ENCODE assay signal across 25 cellular contexts in the genomic region with DNA sequence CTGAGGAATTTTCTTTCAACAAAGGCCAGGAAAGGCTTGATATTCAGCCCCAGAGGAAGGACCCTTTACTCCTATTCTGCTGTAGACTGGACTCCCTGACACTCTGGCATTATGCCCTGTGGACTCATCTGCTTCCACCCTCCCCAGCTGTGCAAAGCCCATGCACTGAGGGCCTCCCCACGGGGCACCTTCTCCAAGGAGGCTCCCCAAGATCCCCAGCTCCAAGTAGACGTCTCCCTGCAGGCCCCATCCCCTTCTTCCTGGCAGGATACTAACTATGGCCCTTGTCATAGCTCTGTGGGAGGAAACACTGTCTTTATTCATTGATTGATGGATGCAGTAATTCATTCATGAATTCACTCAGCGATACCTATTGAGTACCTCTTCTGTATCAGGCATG. TPM values are rescaled to one million over a fixed set of nuclear protein-coding genes. Genes with fewer than 3 reads are reported as not detected.
A peak's percentile ranks its signal among the peaks of the same experiment; 100 is the strongest.
DNase-seq lines count a peak whose midpoint lies in the region; TF ChIP-seq lines count a peak whose summit lies in the region.
"Had no signal": no experiment of that assay in that cellular context is flagged by ENCODE, and none has a peak within 500 bp of the region (broad histone marks: within the 10 kb centered on the region; RNA-seq: fewer than 3 reads in every experiment).

No MANE protein-coding gene starts in this region.

- H3K27me3 Mint-ChIP-seq in endodermal cell (ENCODE audit: insufficient read depth), result peaks cover 8% of the 10 kb centered on the region
- H3K27me3 Mint-ChIP-seq in activated T-helper 1 cell treated with anti-CD3 and anti-CD28 coated beads, Interleukin-12 subunit alpha, Interleukin-12 subunit beta, Interleukin-2, Interleukin-4 antibody, amounts not matched to agents 30 ng/mL and 10 ng/mL and 1 ng/mL, durations not matched to agents 14 hours and 24 hours and 36 hours (ENCODE audit: insufficient read depth), result no peaks in the 10 kb centered on the region

- TF ChIP-seq POLR2A in suprapubic skin (IDR thresholded peaks at IDR 0.05), result no peak

- H2AFZ ChIP-seq in OCI-LY1 (ENCODE audit: low read length), result no peak overlapping the region

- no peaks in the 10 kb centered on the region for H3F3A ChIP-seq in OCI-LY1 (ENCODE audit: insufficient read depth, low read length)

- H3K9ac ChIP-seq in OCI-LY1 (ENCODE audit: low read length) (no peak overlapping the region), endodermal cell (ENCODE audit: extremely low read depth, low read length, poor library complexity, severe bottlenecking) (no peak overlapping the region)

- no peaks in the 10 kb centered on the region for H3K9me2 ChIP-seq in OCI-LY1 (ENCODE audit: low read depth, low read length)

- peaks cover 8% of the 10 kb centered on the region for H3K4me1 Mint-ChIP-seq in endodermal cell
- peaks cover 49% of the 10 kb centered on the region for H3K4me1 Mint-ChIP-seq in activated T-helper 1 cell treated with anti-CD3 and anti-CD28 coated beads, Interleukin-12 subunit alpha, Interleukin-12 subunit beta, Interleukin-2, Interleukin-4 antibody, amounts not matched to agents 30 ng/mL and 10 ng/mL and 1 ng/mL, durations not matched to agents 14 hours and 24 hours and 36 hours (ENCODE audit: low read depth)

- H3K4me1 ChIP-seq in OCI-LY1 (ENCODE audit: insufficient read depth, low read length, severe bottlenecking), result peaks cover 38% of the 10 kb centered on the region
- H3K4me1 ChIP-seq in endodermal cell (ENCODE audit: control insufficient read depth, insufficient read depth, low read length), result no peaks in the 10 kb centered on the region
- peaks cover 15% of the 10 kb centered on the region for H3K4me1 ChIP-seq in suprapubic skin

- no peak overlapping the region for H3K4me3 Mint-ChIP-seq in endodermal cell
- H3K4me3 Mint-ChIP-seq in activated T-helper 1 cell treated with anti-CD3 and anti-CD28 coated beads, Interleukin-12 subunit alpha, Interleukin-12 subunit beta, Interleukin-2, Interleukin-4 antibody, amounts not matched to agents 30 ng/mL and 10 ng/mL and 1 ng/mL, durations not matched to agents 14 hours and 24 hours and 36 hours, result no peak overlapping the region
- H3K4me3 Mint-ChIP-seq: IgD-negative memory B cell had no signal

- DNase-seq in activated effector memory CD4-positive, alpha-beta T cell treated with anti-CD3 and anti-CD28 coated beads, Interleukin-2, amount 50 U/mL, for 16 hours, result peak; percentile 31
- no peak for DNase-seq in activated effector memory CD4-positive, alpha-beta T cell treated with Interleukin-2 at 50 U/mL for 16 hours
- DNase-seq in endodermal cell (no peak), suprapubic skin (ENCODE audit: low spot score in 2 of 2) (peak; percentile 30 to 49), RKO (ENCODE audit: low spot score) (no peak)
- no peak for DNase-seq in activated T-helper 1 cell treated with anti-CD3 and anti-CD28 coated beads, Interleukin-12 subunit alpha, Interleukin-12 subunit beta, Interleukin-2, Interleukin-4 antibody, amounts not matched to agents 30 ng/mL and 10 ng/mL and 1 ng/mL, durations not matched to agents 14 hours and 24 hours and 36 hours (ENCODE audit: low spot score)
- no peak for DNase-seq in activated CD8-positive, alpha-beta memory T cell treated with anti-CD3 and anti-CD28 coated beads for 24 hours
- DNase-seq: COR-L47, DMS 273 treated with DMSO at 0.1 percent for 48 hours, DND-41, HCEC 1CT, Karpas-422, MG63, NCI-H1048, NCI-H1436, NCI-H1930, NCI-H226, NCI-H524 treated with DMSO at 0.1 percent for 48 hours, PC-3 had no signal

- H3K4me3 ChIP-seq in OCI-LY1 (ENCODE audit: low read depth, low read length, poor library complexity, severe bottlenecking), result no peak overlapping the region
- H3K4me3 ChIP-seq in endodermal cell (ENCODE audit: low read length), result no peak overlapping the region
- no peak overlapping the region for H3K4me3 ChIP-seq in suprapubic skin
- H3K4me3 ChIP-seq: MG63, SJSA1 had no signal

- H3K9me3 Mint-ChIP-seq in endodermal cell, result no peaks in the 10 kb centered on the region
- peaks cover 4% of the 10 kb centered on the region for H3K9me3 Mint-ChIP-seq in activated T-helper 1 cell treated with anti-CD3 and anti-CD28 coated beads, Interleukin-12 subunit alpha, Interleukin-12 subunit beta, Interleukin-2, Interleukin-4 antibody, amounts not matched to agents 30 ng/mL and 10 ng/mL and 1 ng/mL, durations not matched to agents 14 hours and 24 hours and 36 hours

- H3K27ac ChIP-seq in OCI-LY1 (ENCODE audit: low read depth, low read length, poor library complexity, severe bottlenecking) (peak overlapping the region; percentile 38), endodermal cell (ENCODE audit: low read depth, low read length) (peak overlapping the region; percentile 44), suprapubic skin (no peak overlapping the region)
- H3K27ac ChIP-seq: 22Rv1, SJSA1 had no signal

- H3K27ac Mint-ChIP-seq in endodermal cell, result no peak overlapping the region
- H3K27ac Mint-ChIP-seq in activated T-helper 1 cell treated with anti-CD3 and anti-CD28 coated beads, Interleukin-12 subunit alpha, Interleukin-12 subunit beta, Interleukin-2, Interleukin-4 antibody, amounts not matched to agents 30 ng/mL and 10 ng/mL and 1 ng/mL, durations not matched to agents 14 hours and 24 hours and 36 hours, result no peak overlapping the region
- H3K27ac Mint-ChIP-seq: IgD-negative memory B cell had no signal

- TF ChIP-seq EP300 in suprapubic skin (IDR thresholded peaks at IDR 0.05), result no peak

- H3K4me2 ChIP-seq in OCI-LY1 (ENCODE audit: low read length), result no peak overlapping the region

- H3K9me3 ChIP-seq in OCI-LY1 (ENCODE audit: low read length) (0 out of 2 replicates have a peak, but pooled peaks cover 6% of the 10 kb centered on the region), endodermal cell (ENCODE audit: control insufficient read depth, low read length) (no peaks in the 10 kb centered on the region), suprapubic skin (no peaks in the 10 kb centered on the region)
- H3K9me3 ChIP-seq: MG63, SJSA1 had no signal

- H4K20me1 ChIP-seq in OCI-LY1 (ENCODE audit: insufficient read depth, low read length), result no peaks in the 10 kb centered on the region

- no peaks in the 10 kb centered on the region for H3K36me3 Mint-ChIP-seq in endodermal cell (ENCODE audit: low read depth)
- peaks cover 4% of the 10 kb centered on the region for H3K36me3 Mint-ChIP-seq in activated T-helper 1 cell treated with anti-CD3 and anti-CD28 coated beads, Interleukin-12 subunit alpha, Interleukin-12 subunit beta, Interleukin-2, Interleukin-4 antibody, amounts not matched to agents 30 ng/mL and 10 ng/mL and 1 ng/mL, durations not matched to agents 14 hours and 24 hours and 36 hours (ENCODE audit: low read depth)
- H3K36me3 Mint-ChIP-seq: IgD-negative memory B cell had no signal

- H3K79me2 ChIP-seq in OCI-LY1 (ENCODE audit: insufficient read depth, low read length), result no peaks in the 10 kb centered on the region

- H3K36me3 ChIP-seq in OCI-LY1 (ENCODE audit: insufficient read depth, low read length) (no peaks in the 10 kb centered on the region), endodermal cell (ENCODE audit: control insufficient read depth, insufficient read depth, low read length) (no peaks in the 10 kb centered on the region), suprapubic skin (no peaks in the 10 kb centered on the region)
- H3K36me3 ChIP-seq: MG63, SJSA1 had no signal

- H3K27me3 ChIP-seq in OCI-LY1 (ENCODE audit: insufficient read depth, low read length) (no peaks in the 10 kb centered on the region), endodermal cell (ENCODE audit: control insufficient read depth, insufficient read depth, low read length, poor library complexity, severe bottlenecking) (no peaks in the 10 kb centered on the region), suprapubic skin (no peaks in the 10 kb centered on the region)
- H3K27me3 ChIP-seq: MG63, SJSA1 had no signal

- WGBS in endodermal cell (ENCODE audit: insufficient coverage in 1 of 2, insufficient read length in 1 of 2), 2 experiments, result 66 to 88% methylated on average over 3 of the region's 3 CpGs
- 60% methylated on average over 3 of the region's 3 CpGs for WGBS in suprapubic skin

- intact Hi-C loops in activated T-helper 1 cell treated with anti-CD3 and anti-CD28 coated beads, Interleukin-12 subunit alpha, Interleukin-12 subunit beta, Interleukin-2, Interleukin-4 antibody, amounts not matched to agents 30 ng/mL and 10 ng/mL and 1 ng/mL, durations not matched to agents 14 hours and 24 hours and 36 hours (cut with micrococcal nuclease), result loop anchor here (5.0 kb wide), 1 partner anchor 64 kb away; no protein-coding TSS in a partner anchor

- TF ChIP-seq CTCF in OCI-LY1 (IDR thresholded peaks at IDR 0.05; ENCODE audit: low read length) (no peak), endodermal cell (conservative IDR thresholded peaks at IDR 0.05) (no peak), suprapubic skin (IDR thresholded peaks at IDR 0.05) (no peak)

RNA-seq across cellular contexts. Expression of gene APOL6, which starts 15.3 kb away (rescaled TPM):
- total RNA-seq in endodermal cell (not detected), suprapubic skin (1 to 10 TPM; 3.1 to 8.3 (median 5.1) TPM)
- not detected for polyA plus RNA-seq in endodermal cell (2013, experiment 1 of 2)
- polyA plus RNA-seq in endodermal cell (2013, experiment 2 of 2), result not detected
- 27.3 and 27.7 TPM in 2 replicates for total RNA-seq in activated T-helper 1 cell treated with anti-CD3 and anti-CD28 coated beads, Interleukin-12 subunit alpha, Interleukin-12 subunit beta, Interleukin-2, Interleukin-4 antibody, amounts not matched to agents 30 ng/mL and 10 ng/mL and 1 ng/mL, durations not matched to agents 14 hours and 24 hours and 36 hours

RNA-seq across cellular contexts. Expression of gene MB, which starts 15.8 kb away (rescaled TPM):
- total RNA-seq in endodermal cell (1 to 10 TPM; 1.4 to 2.6 TPM), suprapubic skin (10 to 100 TPM in 1 of 4 donors, 1 to 10 TPM in 3; 4.3 to 17.8 (median 9.1) TPM)
- 0.68 TPM for polyA plus RNA-seq in endodermal cell (2013, experiment 1 of 2)
- 1.1 TPM for polyA plus RNA-seq in endodermal cell (2013, experiment 2 of 2)
- total RNA-seq in activated T-helper 1 cell treated with anti-CD3 and anti-CD28 coated beads, Interleukin-12 subunit alpha, Interleukin-12 subunit beta, Interleukin-2, Interleukin-4 antibody, amounts not matched to agents 30 ng/mL and 10 ng/mL and 1 ng/mL, durations not matched to agents 14 hours and 24 hours and 36 hours, result 5.3 and 5.7 TPM in 2 replicates
- total RNA-seq: G401, SJSA1 had no signal
- polyA plus RNA-seq: AG04450, IgD-negative memory B cell had no signal

Comparison
In these comparisons a context has a peak if more than half of its experiments do, and no peak if none do; other contexts are left out.
1. DNase-seq: peak in activated effector memory CD4-positive, alpha-beta T cell treated with anti-CD3 and anti-CD28 coated beads, Interleukin-2, amount 50 U/mL, for 16 hours (single experiment) and suprapubic skin (2 of 2); none in activated effector memory CD4-positive, alpha-beta T cell treated with Interleukin-2 at 50 U/mL for 16 hours (single experiment), endodermal cell (single experiment), activated T-helper 1 cell treated with anti-CD3 and anti-CD28 coated beads, Interleukin-12 subunit alpha, Interleukin-12 subunit beta, Interleukin-2, Interleukin-4 antibody, amounts not matched to agents 30 ng/mL and 10 ng/mL and 1 ng/mL, durations not matched to agents 14 hours and 24 hours and 36 hours (single experiment), RKO (single experiment) and activated CD8-positive, alpha-beta memory T cell treated with anti-CD3 and anti-CD28 coated beads for 24 hours (single experiment).
2. RNA of gene APOL6, which starts 15.3 kb away (total RNA-seq): 27.3 to 27.7 TPM in activated T-helper 1 cell treated with anti-CD3 and anti-CD28 coated beads, Interleukin-12 subunit alpha, Interleukin-12 subunit beta, Interleukin-2, Interleukin-4 antibody, amounts not matched to agents 30 ng/mL and 10 ng/mL and 1 ng/mL, durations not matched to agents 14 hours and 24 hours and 36 hours and 3.1 to 8.3 TPM in suprapubic skin; not detected in endodermal cell; every median in the first group is over 4 times any median in the second.